In genomic region chr3:62056603-62057002, GRCh38 we compare ENCODE assay signal across 16 cellular contexts.
DNase-seq lines count a peak whose midpoint lies in the region; ATAC-seq and TF ChIP-seq lines count a peak whose summit lies in the region.
"Had no signal": no experiment of that assay in that cellular context is flagged by ENCODE, and none has a peak within 500 bp of the region (broad histone marks: within the 10 kb centered on the region; RNA-seq: fewer than 3 reads in every experiment).

No MANE protein-coding gene starts in this region.

- peak overlapping the region; percentile 68 for H3K4me2 ChIP-seq in BLaER1
- peak overlapping the region in 8 of 11 experiments; percentile 34 to 72 (median 54); a peak in 9 of 22 replicates for H3K4me2 ChIP-seq in BLaER1 treated with 17β-estradiol and CSF1 and Interleukin-3, amounts not matched to agents 10 nM and 100 nM

- no peak overlapping the region for H3K4me3 ChIP-seq in BLaER1
- H3K4me3 ChIP-seq in BLaER1 treated with 17β-estradiol and CSF1 and Interleukin-3, amounts not matched to agents 10 nM and 100 nM: no peak overlapping the region
- H3K4me3 ChIP-seq in coronary artery: no peak overlapping the region
- H3K4me3 ChIP-seq in aorta (ENCODE audit: low read length in 2 of 2): no peak overlapping the region
- H3K4me3 ChIP-seq: GM12878, GM23248 had no signal

- no peaks in the 10 kb centered on the region for H3K9me3 ChIP-seq in BLaER1
- no peaks in the 10 kb centered on the region for H3K9me3 ChIP-seq in BLaER1 treated with 17β-estradiol and CSF1 and Interleukin-3, amounts not matched to agents 10 nM and 100 nM (replicated peaks in 1 of 11)
- H3K9me3 ChIP-seq in aorta (ENCODE audit: control insufficient read depth, low read length): no peaks in the 10 kb centered on the region

- H3K36me3 ChIP-seq in BLaER1 (no peaks in the 10 kb centered on the region), aorta (ENCODE audit: control insufficient read depth in 1 of 2, insufficient read depth in 2 of 2, low read length in 1 of 2) (no peaks in the 10 kb centered on the region)
- 0 out of 22 replicates have a peak, but pooled peaks cover 0 to 7% (median 0%) of the 10 kb centered on the region in 11 experiments for H3K36me3 ChIP-seq in BLaER1 treated with 17β-estradiol and CSF1 and Interleukin-3, amounts not matched to agents 10 nM and 100 nM

- no peak overlapping the region for H3K9ac ChIP-seq in BLaER1
- no peak overlapping the region for H3K9ac ChIP-seq in BLaER1 treated with 17β-estradiol and CSF1 and Interleukin-3, amounts not matched to agents 10 nM and 100 nM
- H3K9ac ChIP-seq: GM23248 had no signal

- H3K4me1 ChIP-seq in BLaER1: peaks cover 40% of the 10 kb centered on the region
- peaks cover 0 to 33% (median 25%) of the 10 kb centered on the region in 10 experiments; a peak in 14 of 20 replicates for H3K4me1 ChIP-seq in BLaER1 treated with 17β-estradiol and CSF1 and Interleukin-3, amounts not matched to agents 10 nM and 100 nM
- H3K4me1 ChIP-seq in aorta (ENCODE audit: control insufficient read depth in 1 of 2, insufficient read depth in 2 of 2, low read length in 2 of 2): peaks cover 11 to 14% of the 10 kb centered on the region in 2 donors

- intact Hi-C loops in aorta (cut with DNase I): no loop called here

- TF ChIP-seq CTCF in coronary artery (IDR thresholded peaks at IDR 0.05): no peak

- 0 out of 2 replicates have a peak, but pooled peaks cover 13% of the 10 kb centered on the region for H4K20me1 ChIP-seq in BLaER1
- H4K20me1 ChIP-seq in BLaER1 treated with 17β-estradiol and CSF1 and Interleukin-3, amounts not matched to agents 10 nM and 100 nM: no peaks in the 10 kb centered on the region

- H3K27ac ChIP-seq in BLaER1: no peak overlapping the region
- H3K27ac ChIP-seq in BLaER1 treated with 17β-estradiol and CSF1 and Interleukin-3, amounts not matched to agents 10 nM and 100 nM: no peak overlapping the region
- H3K27ac ChIP-seq in coronary artery: peak overlapping the region; percentile 17 to 81
- peak overlapping the region; percentile 74 to 90 for H3K27ac ChIP-seq in aorta (ENCODE audit: low read depth in 1 of 2, low read length in 2 of 2)
- H3K27ac ChIP-seq: GM23248 had no signal

- ATAC-seq in aorta (ENCODE audit: low FRiP score): peak; percentile 47

- no peak for DNase-seq in coronary artery (ENCODE audit: low spot score)
- no peak for DNase-seq in aorta
- no peak for DNase-seq in NCI-H526 (lab: John Stamatoyannopoulos, UW)
- no peak for DNase-seq in NCI-H82 treated with DMSO at 0.1 percent for 48 hours (lab: John Stamatoyannopoulos, UW; ENCODE audit: unreplicated experiment)
- DNase-seq: CD4-positive, alpha-beta T cell; CD8-positive, alpha-beta memory T cell; DMS 273 treated with DMSO at 0.1 percent for 48 hours; DMS79; EL; GDM1; GM23248; H7; HCEC 1CT had no signal

- WGBS in aorta, 2 donors: 29 to 44% methylated on average over 4 of the region's 4 CpGs

- H3K27me3 ChIP-seq in BLaER1: no peaks in the 10 kb centered on the region
- no peaks in the 10 kb centered on the region for H3K27me3 ChIP-seq in BLaER1 treated with 17β-estradiol and CSF1 and Interleukin-3, amounts not matched to agents 10 nM and 100 nM
- H3K27me3 ChIP-seq in aorta (ENCODE audit: control insufficient read depth in 1 of 2, insufficient read depth in 2 of 2, low read length in 1 of 2): no peaks in the 10 kb centered on the region

Comparison
In these comparisons a context has a peak if more than half of its experiments do, and no peak if none do; other contexts are left out.
1. H3K27ac ChIP-seq: peak in coronary artery (2 of 2) and aorta (2 of 2); none in BLaER1 (single experiment) and BLaER1 treated with 17β-estradiol and CSF1 and Interleukin-3, amounts not matched to agents 10 nM and 100 nM (0 of 11).